In genomic region chr5:125465703-125466102, GRCh38 we compare ENCODE assay signal across 15 cellular contexts.
A peak's percentile ranks its signal among the peaks of the same experiment; 100 is the strongest.
DNase-seq lines count a peak whose midpoint lies in the region; ATAC-seq and TF ChIP-seq lines count a peak whose summit lies in the region.
"Had no signal": no experiment of that assay in that cellular context is flagged by ENCODE, and none has a peak within 500 bp of the region (broad histone marks: within the 10 kb centered on the region; RNA-seq: fewer than 3 reads in every experiment).

No MANE protein-coding gene starts in this region.

- no peak overlapping the region for H3K4me3 Mint-ChIP-seq in neural progenitor cell
- no peak overlapping the region for H3K4me3 Mint-ChIP-seq in activated T-helper 2 cell treated with anti-CD3 and anti-CD28 coated beads, Interferon-gamma antibody, Interleukin-2, Interleukin-4, amounts not matched to agents 10 μg/mL and 5 μg/mL and 100 μg/mL, durations not matched to agents 14 hours and 24 hours and 36 hours (ENCODE audit: low read depth)
- H3K4me3 Mint-ChIP-seq: CD4-positive, CD25-positive, alpha-beta regulatory T cell; IgD-negative memory B cell had no signal

- ATAC-seq in GM18867 (IDR thresholded peaks at IDR 0.05; ENCODE audit: unreplicated experiment) (peak; percentile 61), HG03025 (IDR thresholded peaks at IDR 0.05; ENCODE audit: low FRiP score, unreplicated experiment) (peak; percentile 85), Right ventricle myocardium inferior (no peak)
- ATAC-seq: HCT116 had no signal

- CTCF ChIA-PET in OCI-LY7 (lab: Charles Lee; ENCODE audit: unreplicated experiment): no interaction called here

- H2AFZ ChIP-seq in OCI-LY7 (ENCODE audit: low read length) (no peak overlapping the region), neural progenitor cell (replicated peaks) (no peak overlapping the region)
- H2AFZ ChIP-seq: GM23248 had no signal

- 0 out of 2 replicates have a peak, but pooled peaks cover 5% of the 10 kb centered on the region for H3K9me3 ChIP-seq in OCI-LY7 (ENCODE audit: low read length)
- H3K9me3 ChIP-seq in neural progenitor cell (ENCODE audit: low read depth): no peaks in the 10 kb centered on the region
- H3K9me3 ChIP-seq: BLaER1 treated with 17β-estradiol and CSF1 and Interleukin-3, amounts not matched to agents 10 nM and 100 nM had no signal

- no peak for TF ChIP-seq CTCF in OCI-LY7 (conservative IDR thresholded peaks at IDR 0.05; ENCODE audit: low read length)
- no peak for TF ChIP-seq CTCF in neural progenitor cell (IDR thresholded peaks at IDR 0.05)

- H3K9me3 Mint-ChIP-seq in neural progenitor cell: peaks cover 3% of the 10 kb centered on the region
- peaks cover 13% of the 10 kb centered on the region for H3K9me3 Mint-ChIP-seq in activated T-helper 2 cell treated with anti-CD3 and anti-CD28 coated beads, Interferon-gamma antibody, Interleukin-2, Interleukin-4, amounts not matched to agents 10 μg/mL and 5 μg/mL and 100 μg/mL, durations not matched to agents 14 hours and 24 hours and 36 hours
- H3K9me3 Mint-ChIP-seq: IgD-negative memory B cell had no signal

- H3K4me1 ChIP-seq in OCI-LY7 (ENCODE audit: insufficient read depth, low read length, poor library complexity, severe bottlenecking) (peaks cover 10% of the 10 kb centered on the region), neural progenitor cell (peaks cover 2% of the 10 kb centered on the region)
- H3K4me1 ChIP-seq: BLaER1 treated with 17β-estradiol and CSF1 and Interleukin-3, amounts not matched to agents 10 nM and 100 nM had no signal

- H3K4me1 Mint-ChIP-seq in neural progenitor cell: peaks cover 22% of the 10 kb centered on the region
- no peaks in the 10 kb centered on the region for H3K4me1 Mint-ChIP-seq in activated T-helper 2 cell treated with anti-CD3 and anti-CD28 coated beads, Interferon-gamma antibody, Interleukin-2, Interleukin-4, amounts not matched to agents 10 μg/mL and 5 μg/mL and 100 μg/mL, durations not matched to agents 14 hours and 24 hours and 36 hours (ENCODE audit: low read depth)
- H3K4me1 Mint-ChIP-seq: CD4-positive, CD25-positive, alpha-beta regulatory T cell had no signal

- peak overlapping the region; percentile 24; the same call in 1 of the 2 replicates for H3K4me2 ChIP-seq in OCI-LY7 (ENCODE audit: low read length)
- no peak overlapping the region for H3K4me2 ChIP-seq in neural progenitor cell
- H3K4me2 ChIP-seq: BLaER1 treated with 17β-estradiol and CSF1 and Interleukin-3, amounts not matched to agents 10 nM and 100 nM had no signal

- no peak overlapping the region for H3K4me3 ChIP-seq in OCI-LY7 (ENCODE audit: low read depth, low read length, poor library complexity, severe bottlenecking)
- no peak overlapping the region for H3K4me3 ChIP-seq in neural progenitor cell
- H3K4me3 ChIP-seq: BLaER1 treated with 17β-estradiol and CSF1 and Interleukin-3, amounts not matched to agents 10 nM and 100 nM; GM23248 had no signal

- DNase-seq in OCI-LY7 (ENCODE audit: low spot score): no peak
- DNase-seq in neural progenitor cell (ENCODE audit: low spot score): no peak
- no peak for DNase-seq in Right ventricle myocardium inferior (ENCODE audit: missing footprints)
- no peak for DNase-seq in activated T-helper 2 cell treated with anti-CD3 and anti-CD28 coated beads, Interferon-gamma antibody, Interleukin-2, Interleukin-4, amounts not matched to agents 10 μg/mL and 5 μg/mL and 100 μg/mL, durations not matched to agents 14 hours and 24 hours and 36 hours (ENCODE audit: low spot score)
- DNase-seq in OCI-M2 (lab: John Stamatoyannopoulos, UW; ENCODE audit: unreplicated experiment): no peak
- DNase-seq: ACHN; CD4-positive, CD25-positive, alpha-beta regulatory T cell; DMS53; GF-D8; GM23248 had no signal

- peak overlapping the region; percentile 23 for H3K27ac Mint-ChIP-seq in neural progenitor cell
- H3K27ac Mint-ChIP-seq in activated T-helper 2 cell treated with anti-CD3 and anti-CD28 coated beads, Interferon-gamma antibody, Interleukin-2, Interleukin-4, amounts not matched to agents 10 μg/mL and 5 μg/mL and 100 μg/mL, durations not matched to agents 14 hours and 24 hours and 36 hours: no peak overlapping the region
- H3K27ac Mint-ChIP-seq: CD4-positive, CD25-positive, alpha-beta regulatory T cell; IgD-negative memory B cell had no signal

- H3K27ac ChIP-seq in OCI-LY7 (ENCODE audit: low read depth, low read length, poor library complexity, severe bottlenecking) (no peak overlapping the region), neural progenitor cell (no peak overlapping the region)
- H3K27ac ChIP-seq: BLaER1 treated with 17β-estradiol and CSF1 and Interleukin-3, amounts not matched to agents 10 nM and 100 nM; GM23248 had no signal

- no peaks in the 10 kb centered on the region for H3K36me3 Mint-ChIP-seq in neural progenitor cell
- H3K36me3 Mint-ChIP-seq in activated T-helper 2 cell treated with anti-CD3 and anti-CD28 coated beads, Interferon-gamma antibody, Interleukin-2, Interleukin-4, amounts not matched to agents 10 μg/mL and 5 μg/mL and 100 μg/mL, durations not matched to agents 14 hours and 24 hours and 36 hours (ENCODE audit: low read depth): no peaks in the 10 kb centered on the region
- H3K36me3 Mint-ChIP-seq: CD4-positive, CD25-positive, alpha-beta regulatory T cell had no signal

- peaks cover 2% of the 10 kb centered on the region for H3K27me3 Mint-ChIP-seq in neural progenitor cell (ENCODE audit: insufficient read depth, low read depth)
- H3K27me3 Mint-ChIP-seq in activated T-helper 2 cell treated with anti-CD3 and anti-CD28 coated beads, Interferon-gamma antibody, Interleukin-2, Interleukin-4, amounts not matched to agents 10 μg/mL and 5 μg/mL and 100 μg/mL, durations not matched to agents 14 hours and 24 hours and 36 hours (ENCODE audit: low read depth): no peaks in the 10 kb centered on the region
- H3K27me3 Mint-ChIP-seq: CD4-positive, CD25-positive, alpha-beta regulatory T cell; IgD-negative memory B cell had no signal

- H3K79me2 ChIP-seq in OCI-LY7 (ENCODE audit: insufficient read depth, low read depth, low read length): no peaks in the 10 kb centered on the region
- no peaks in the 10 kb centered on the region for H3K79me2 ChIP-seq in neural progenitor cell (ENCODE audit: low read depth)

- no peaks in the 10 kb centered on the region for H3K27me3 ChIP-seq in neural progenitor cell
- H3K27me3 ChIP-seq: BLaER1 treated with 17β-estradiol and CSF1 and Interleukin-3, amounts not matched to agents 10 nM and 100 nM had no signal

- POLR2A ChIA-PET in OCI-LY7 (lab: Charles Lee): interaction anchor here (0.5 to 1.6 kb wide), 4 partner anchors 18 to 471 kb away, joined by 3 to 4 read pairs (median 4); no protein-coding TSS in a partner anchor

- H3K9ac ChIP-seq in neural progenitor cell: no peak overlapping the region
- H3K9ac ChIP-seq: BLaER1 treated with 17β-estradiol and CSF1 and Interleukin-3, amounts not matched to agents 10 nM and 100 nM; GM23248 had no signal

- no peaks in the 10 kb centered on the region for H3F3A ChIP-seq in neural progenitor cell (ENCODE audit: low read depth)

- BruUV-seq in OCI-LY7 (replicated peaks; lab: Mats Ljungman, UMichigan): no TSS peak

- intact Hi-C loops in OCI-LY7 (cut with micrococcal nuclease; ENCODE audit: unreplicated experiment): no loop called here
- intact Hi-C loops in Right ventricle myocardium inferior (cut with DNase I): no loop called here
- intact Hi-C loops in activated T-helper 2 cell treated with anti-CD3 and anti-CD28 coated beads, Interferon-gamma antibody, Interleukin-2, Interleukin-4, amounts not matched to agents 10 μg/mL and 5 μg/mL and 100 μg/mL, durations not matched to agents 14 hours and 24 hours and 36 hours (cut with micrococcal nuclease): no loop called here

- H4K20me1 ChIP-seq in OCI-LY7 (ENCODE audit: insufficient read depth, low read length): no peaks in the 10 kb centered on the region
- no peaks in the 10 kb centered on the region for H4K20me1 ChIP-seq in neural progenitor cell (ENCODE audit: low read depth)
- H4K20me1 ChIP-seq: BLaER1 treated with 17β-estradiol and CSF1 and Interleukin-3, amounts not matched to agents 10 nM and 100 nM had no signal

- H3K36me3 ChIP-seq in OCI-LY7 (ENCODE audit: insufficient read depth, low read length): no peaks in the 10 kb centered on the region
- H3K36me3 ChIP-seq in neural progenitor cell: no peaks in the 10 kb centered on the region
- H3K36me3 ChIP-seq: BLaER1 treated with 17β-estradiol and CSF1 and Interleukin-3, amounts not matched to agents 10 nM and 100 nM had no signal

- no peaks in the 10 kb centered on the region for H3K9me2 ChIP-seq in OCI-LY7 (ENCODE audit: insufficient read depth, low read length)
